In genomic region chr2:26946841-26947784, GRCh38 we compare ENCODE assay signal across 9 cellular contexts. TPM values are rescaled to one million over a fixed set of nuclear protein-coding genes. Genes with fewer than 3 reads are reported as not detected.
DNase-seq lines count a peak whose midpoint lies in the region; ATAC-seq, FAIRE-seq and TF ChIP-seq lines count a peak whose summit lies in the region.
"Had no signal": no experiment of that assay in that cellular context is flagged by ENCODE, and none has a peak within 500 bp of the region (broad histone marks: within the 10 kb centered on the region; RNA-seq: fewer than 3 reads in every experiment).

No MANE protein-coding gene starts in this region.

- intact Hi-C loops in Calu3 (cut with micrococcal nuclease; ENCODE audit: unreplicated experiment), result loop anchor here (10.0 kb wide), 1 partner anchor 342 kb away; no protein-coding TSS in a partner anchor
- intact Hi-C loops in mucosa of descending colon (cut with DNase I, micrococcal nuclease), result no loop called here
- intact Hi-C loops in activated T-helper 1 cell treated with anti-CD3 and anti-CD28 coated beads, Interleukin-12 subunit alpha, Interleukin-12 subunit beta, Interleukin-2, Interleukin-4 antibody, amounts not matched to agents 30 ng/mL and 10 ng/mL and 1 ng/mL, durations not matched to agents 14 hours and 24 hours and 36 hours (cut with micrococcal nuclease), result no loop called here

- H3K36me3 Mint-ChIP-seq in Calu3 (ENCODE audit: insufficient read depth, unreplicated experiment), result no peaks in the 10 kb centered on the region
- H3K36me3 Mint-ChIP-seq in activated T-helper 1 cell treated with anti-CD3 and anti-CD28 coated beads, Interleukin-12 subunit alpha, Interleukin-12 subunit beta, Interleukin-2, Interleukin-4 antibody, amounts not matched to agents 30 ng/mL and 10 ng/mL and 1 ng/mL, durations not matched to agents 14 hours and 24 hours and 36 hours (ENCODE audit: low read depth), result no peaks in the 10 kb centered on the region

- no peaks in the 10 kb centered on the region for H3K4me1 ChIP-seq in mucosa of descending colon (ENCODE audit: low read depth)
- no peaks in the 10 kb centered on the region for H3K4me1 ChIP-seq in small intestine (ENCODE audit: control insufficient read depth in 2 of 2, insufficient read depth in 1 of 2, low read depth in 1 of 2, low read length in 1 of 2)
- H3K4me1 ChIP-seq: vagina had no signal

- no peak for FAIRE-seq in small intestine (lab: Jason Lieb, UNC)

- DNase-seq in Calu3 (peak; percentile 52), NCI-H2029 treated with DMSO at 0.1 percent for 48 hours (lab: John Stamatoyannopoulos, UW) (peak; percentile 32), choroid plexus epithelial cell (ENCODE audit: low read depth) (peak; percentile 47), mucosa of descending colon (peak in 2 of 3 donors; percentile 48 to 50), NCI-H774 (lab: John Stamatoyannopoulos, UW) (no peak), small intestine (no peak)
- DNase-seq in activated T-helper 1 cell treated with anti-CD3 and anti-CD28 coated beads, Interleukin-12 subunit alpha, Interleukin-12 subunit beta, Interleukin-2, Interleukin-4 antibody, amounts not matched to agents 30 ng/mL and 10 ng/mL and 1 ng/mL, durations not matched to agents 14 hours and 24 hours and 36 hours (ENCODE audit: low spot score), result no peak

- H3K27ac Mint-ChIP-seq in Calu3 (ENCODE audit: unreplicated experiment), result no peak overlapping the region
- H3K27ac Mint-ChIP-seq in activated T-helper 1 cell treated with anti-CD3 and anti-CD28 coated beads, Interleukin-12 subunit alpha, Interleukin-12 subunit beta, Interleukin-2, Interleukin-4 antibody, amounts not matched to agents 30 ng/mL and 10 ng/mL and 1 ng/mL, durations not matched to agents 14 hours and 24 hours and 36 hours, result no peak overlapping the region

- H3K27me3 ChIP-seq in small intestine (ENCODE audit: control insufficient read depth in 2 of 2, insufficient read depth in 2 of 2, low read length in 2 of 2), result peaks cover 0 to 3% of the 10 kb centered on the region in 2 donors
- H3K27me3 ChIP-seq: vagina had no signal

- no peak overlapping the region for H3K4me3 Mint-ChIP-seq in Calu3 (ENCODE audit: low read depth, unreplicated experiment)
- H3K4me3 Mint-ChIP-seq in activated T-helper 1 cell treated with anti-CD3 and anti-CD28 coated beads, Interleukin-12 subunit alpha, Interleukin-12 subunit beta, Interleukin-2, Interleukin-4 antibody, amounts not matched to agents 30 ng/mL and 10 ng/mL and 1 ng/mL, durations not matched to agents 14 hours and 24 hours and 36 hours, result no peak overlapping the region

- TF ChIP-seq CTCF in Calu3 (IDR thresholded peaks at IDR 0.05; ENCODE audit: unreplicated experiment) (no peak), choroid plexus epithelial cell (conservative IDR thresholded peaks at IDR 0.05; ENCODE audit: low read depth, low read length) (peak; percentile 11), mucosa of descending colon (IDR thresholded peaks at IDR 0.05) (no peak)

- H3K4me3 ChIP-seq in choroid plexus epithelial cell (ENCODE audit: low read depth, low read length), result no peak overlapping the region
- H3K4me3 ChIP-seq in mucosa of descending colon, result no peak overlapping the region
- H3K4me3 ChIP-seq in small intestine (ENCODE audit: low read depth in 1 of 2, low read length in 2 of 2), result no peak overlapping the region
- H3K4me3 ChIP-seq: vagina had no signal

- no TSS peak for BruUV-seq in Calu3 (replicated peaks; lab: Mats Ljungman, UMichigan)

- CTCF ChIA-PET in Calu3 (lab: Charles Lee), result interaction anchor here (0.6 kb wide), 1 partner anchor 116 kb away, joined by 4 read pairs; no protein-coding TSS in a partner anchor

- peaks cover 81% of the 10 kb centered on the region for H3K27me3 Mint-ChIP-seq in Calu3 (ENCODE audit: unreplicated experiment)
- peaks cover 1% of the 10 kb centered on the region for H3K27me3 Mint-ChIP-seq in activated T-helper 1 cell treated with anti-CD3 and anti-CD28 coated beads, Interleukin-12 subunit alpha, Interleukin-12 subunit beta, Interleukin-2, Interleukin-4 antibody, amounts not matched to agents 30 ng/mL and 10 ng/mL and 1 ng/mL, durations not matched to agents 14 hours and 24 hours and 36 hours (ENCODE audit: insufficient read depth)

- H3K9me3 Mint-ChIP-seq in Calu3 (ENCODE audit: low read depth, unreplicated experiment), result no peaks in the 10 kb centered on the region
- H3K9me3 Mint-ChIP-seq in activated T-helper 1 cell treated with anti-CD3 and anti-CD28 coated beads, Interleukin-12 subunit alpha, Interleukin-12 subunit beta, Interleukin-2, Interleukin-4 antibody, amounts not matched to agents 30 ng/mL and 10 ng/mL and 1 ng/mL, durations not matched to agents 14 hours and 24 hours and 36 hours, result no peaks in the 10 kb centered on the region

- peak; percentile 57 for ATAC-seq in mucosa of descending colon
- no peak for ATAC-seq in GM18511 (IDR thresholded peaks at IDR 0.05; ENCODE audit: unreplicated experiment)

- WGBS in small intestine, 3 donors, result 53 to 64% (median 54%) methylated on average over 34 of the region's 34 CpGs

- H3K36me3 ChIP-seq in mucosa of descending colon (ENCODE audit: low read depth), result no peaks in the 10 kb centered on the region
- no peaks in the 10 kb centered on the region for H3K36me3 ChIP-seq in small intestine (ENCODE audit: control insufficient read depth in 2 of 2, insufficient read depth in 2 of 2, low read length in 2 of 2)
- H3K36me3 ChIP-seq: vagina had no signal

- H3K9me3 ChIP-seq in mucosa of descending colon (no peaks in the 10 kb centered on the region), small intestine (ENCODE audit: control insufficient read depth, low read depth) (no peaks in the 10 kb centered on the region)
- H3K9me3 ChIP-seq: vagina had no signal

- no peaks in the 10 kb centered on the region for H3K4me1 Mint-ChIP-seq in Calu3 (ENCODE audit: low read depth, unreplicated experiment)
- peaks cover 4% of the 10 kb centered on the region for H3K4me1 Mint-ChIP-seq in activated T-helper 1 cell treated with anti-CD3 and anti-CD28 coated beads, Interleukin-12 subunit alpha, Interleukin-12 subunit beta, Interleukin-2, Interleukin-4 antibody, amounts not matched to agents 30 ng/mL and 10 ng/mL and 1 ng/mL, durations not matched to agents 14 hours and 24 hours and 36 hours (ENCODE audit: low read depth)

- H3K27ac ChIP-seq in small intestine (ENCODE audit: low read depth in 1 of 2, low read length in 1 of 2), result no peak overlapping the region
- H3K27ac ChIP-seq: vagina had no signal

RNA-seq across cellular contexts. Expression of gene MAPRE3, which starts 23.3 kb away (rescaled TPM):
- 11.1 and 13.9 TPM in 2 replicates for total RNA-seq in Calu3 (2022)
- total RNA-seq in mucosa of descending colon, result 10 to 100 TPM; 23.9 to 36.1 (median 35.6) TPM
- 3.1 and 3.7 TPM in 2 replicates for total RNA-seq in activated T-helper 1 cell treated with anti-CD3 and anti-CD28 coated beads, Interleukin-12 subunit alpha, Interleukin-12 subunit beta, Interleukin-2, Interleukin-4 antibody, amounts not matched to agents 30 ng/mL and 10 ng/mL and 1 ng/mL, durations not matched to agents 14 hours and 24 hours and 36 hours
- polyA plus RNA-seq in small intestine, result 10 to 100 TPM in 1 of 3 donors, 1 to 10 TPM in 2; 2.9 to 11.1 (median 3.0) TPM

Comparison
In these comparisons a context has a peak if more than half of its experiments do, and no peak if none do; other contexts are left out.
1. DNase-seq: peak in Calu3 (single experiment), NCI-H2029 treated with DMSO at 0.1 percent for 48 hours (single experiment), choroid plexus epithelial cell (single experiment) and mucosa of descending colon (2 of 3); none in NCI-H774 (single experiment), activated T-helper 1 cell treated with anti-CD3 and anti-CD28 coated beads, Interleukin-12 subunit alpha, Interleukin-12 subunit beta, Interleukin-2, Interleukin-4 antibody, amounts not matched to agents 30 ng/mL and 10 ng/mL and 1 ng/mL, durations not matched to agents 14 hours and 24 hours and 36 hours (single experiment) and small intestine (single experiment).